In the genomic region with DNA sequence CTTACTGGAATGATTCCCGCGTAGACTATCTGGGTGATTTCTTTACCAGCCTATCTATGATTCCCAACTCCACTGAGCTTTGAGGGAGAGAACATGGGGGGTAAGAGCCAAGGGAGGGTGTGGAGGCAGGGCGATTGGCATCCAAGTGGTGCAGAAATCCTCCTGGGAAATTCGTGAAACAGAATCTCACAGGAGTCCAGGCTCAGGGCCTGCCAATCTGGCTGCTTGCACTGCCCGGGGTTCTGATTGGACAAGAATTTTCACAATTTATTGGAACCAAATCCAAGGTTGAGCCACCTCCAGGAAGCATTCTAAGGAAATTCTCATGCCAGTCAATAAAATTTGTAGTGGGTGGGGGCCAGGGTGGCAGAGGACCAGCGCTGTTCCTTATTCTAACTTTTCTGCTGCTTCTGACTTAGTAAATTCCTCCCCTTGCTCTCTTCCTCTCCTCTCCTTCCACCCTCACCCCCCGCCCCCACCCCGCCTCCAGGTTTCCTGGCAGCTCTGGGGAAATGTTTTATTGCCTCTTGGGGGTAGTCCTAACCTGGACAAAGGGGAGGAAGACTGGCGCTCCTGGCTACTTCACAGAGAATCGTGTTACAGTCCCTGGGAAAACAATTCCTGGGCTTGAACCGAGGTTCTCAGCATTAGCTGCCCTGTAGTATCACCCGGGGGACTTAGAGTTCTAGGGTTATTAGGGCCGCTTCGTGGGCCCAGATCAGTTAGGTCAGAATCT, we compare ENCODE assay signal across 9 cellular contexts. TPM values are rescaled to one million over a fixed set of nuclear protein-coding genes. Genes with fewer than 3 reads are reported as not detected.
DNase-seq lines count a peak whose midpoint lies in the region; ATAC-seq, FAIRE-seq and TF ChIP-seq lines count a peak whose summit lies in the region.
"Had no signal": no experiment of that assay in that cellular context is flagged by ENCODE, and none has a peak within 500 bp of the region (broad histone marks: within the 10 kb centered on the region; RNA-seq: fewer than 3 reads in every experiment).

No MANE protein-coding gene starts in this region.

- TF ChIP-seq POLR2A in A549 (IDR thresholded peaks at IDR 0.05; ENCODE audit: low read length): no peak
- no peak for TF ChIP-seq POLR2A in adrenal gland (IDR thresholded peaks at IDR 0.05)

- no peaks in the 10 kb centered on the region for H3K9me3 ChIP-seq in A549
- no peaks in the 10 kb centered on the region for H3K9me3 ChIP-seq in mammary epithelial cell (replicated peaks; ENCODE audit: insufficient read depth, low read length)
- H3K9me3 ChIP-seq in adrenal gland (replicated peaks in 1 of 3): no peaks in the 10 kb centered on the region

- TF ChIP-seq EP300 in A549 (IDR thresholded peaks at IDR 0.05): no peak

- POLR2A ChIA-PET in A549 (lab: Yijun Ruan, JAX): no interaction called here

- no TSS peak for BruUV-seq in mammary epithelial cell (replicated peaks; lab: Mats Ljungman, UMichigan)

- no peak for TF ChIP-seq RAD21 in A549 (conservative IDR thresholded peaks at IDR 0.05 in 1 of 2, IDR thresholded peaks at IDR 0.05 in 1 of 2)

- dilution Hi-C loops in mammary epithelial cell (cut with HindIII; ENCODE audit: low sequenced_read_pairs): loop anchor here (10.0 kb wide), 1 partner anchor 276 kb away; no protein-coding TSS in a partner anchor

- no peaks in the 10 kb centered on the region for H4K20me1 ChIP-seq in mammary epithelial cell (ENCODE audit: insufficient read depth, low read length)

- H3K4me1 Mint-ChIP-seq in mesothelial cell of epicardium: peaks cover 25% of the 10 kb centered on the region

- H3K27me3 ChIP-seq in H7 (ENCODE audit: control insufficient read depth, insufficient read depth, low read length): peaks cover 58% of the 10 kb centered on the region
- peaks cover 25% of the 10 kb centered on the region for H3K27me3 ChIP-seq in mammary epithelial cell (ENCODE audit: insufficient read depth, low read length)
- peaks cover 31% of the 10 kb centered on the region for H3K27me3 ChIP-seq in adrenal gland

- H3K27ac ChIP-seq in A549 (peak overlapping the region in 1 of 2 experiments; percentile 19; a peak in 1 of 6 replicates), mammary epithelial cell (ENCODE audit: insufficient read depth, low read depth, low read length) (no peak overlapping the region), adrenal gland (peak overlapping the region in 1 of 5 donors; percentile 33)

- no peaks in the 10 kb centered on the region for H3K36me3 Mint-ChIP-seq in mesothelial cell of epicardium

- intact Hi-C loops in mammary epithelial cell (cut with micrococcal nuclease): loop anchor here (5.0 to 10.0 kb wide), 2 partner anchors 148 to 464 kb away; no protein-coding TSS in a partner anchor
- intact Hi-C loops in adrenal gland (cut with DNase I): loop anchor here (10.0 kb wide), 2 partner anchors 126 to 276 kb away; no protein-coding TSS in a partner anchor

- ATAC-seq in A549: no peak
- no peak for ATAC-seq in GM21526 (IDR thresholded peaks at IDR 0.05; ENCODE audit: low FRiP score, unreplicated experiment)

- no peak for FAIRE-seq in A549 (lab: Jason Lieb, UNC)
- FAIRE-seq: frontal cortex had no signal

- H3K4me3 ChIP-seq in A549 (peak overlapping the region; percentile 56), H7 (ENCODE audit: insufficient read depth, low read depth, low read length) (no peak overlapping the region), mammary epithelial cell (replicated peaks in 1 of 3; ENCODE audit: insufficient read depth in 1 of 3, low read depth in 2 of 3, low read length in 3 of 3) (no peak overlapping the region), adrenal gland (peak overlapping the region in 1 of 4 donors; percentile 80)

- H3K27me3 Mint-ChIP-seq in mesothelial cell of epicardium (ENCODE audit: low read depth): peaks cover 84% of the 10 kb centered on the region

- H3K27ac Mint-ChIP-seq in mesothelial cell of epicardium: no peak overlapping the region

- CTCF ChIA-PET in A549 (lab: Yijun Ruan, JAX): interaction anchor here (0.5 to 0.6 kb wide), 2 partner anchors 60 to 317 kb away, joined by 3 to 4 read pairs; no protein-coding TSS in a partner anchor
- CTCF ChIA-PET in mammary epithelial cell (lab: Charles Lee; ENCODE audit: low non-redundant PET): interaction anchor here (0.6 kb wide), 1 partner anchor 113 kb away, joined by 58 read pairs; no protein-coding TSS in a partner anchor

- H3K4me3 Mint-ChIP-seq in mesothelial cell of epicardium: peak overlapping the region; percentile 59

- H3K79me2 ChIP-seq in mammary epithelial cell (ENCODE audit: insufficient read depth, low read length): no peaks in the 10 kb centered on the region

- in situ Hi-C loops in mammary epithelial cell (cut with MboI; ENCODE audit: low sequenced_read_pairs in 2 of 2): loop anchor here (10.0 kb wide), 1 partner anchor 266 kb away; no protein-coding TSS in a partner anchor

- no peak overlapping the region for H3K9ac ChIP-seq in mammary epithelial cell (ENCODE audit: insufficient read depth, low read length)

- peak overlapping the region; percentile 85 for H3K4me2 ChIP-seq in A549
- peak overlapping the region; percentile 99 for H3K4me2 ChIP-seq in mammary epithelial cell (ENCODE audit: insufficient read depth, low read depth, low read length)

- H3K4me1 ChIP-seq in A549 (peaks cover 44% of the 10 kb centered on the region), mammary epithelial cell (ENCODE audit: insufficient read depth, low read length) (peaks cover 19% of the 10 kb centered on the region), adrenal gland (replicated peaks in 1 of 2) (peaks cover 17 to 33% of the 10 kb centered on the region in 2 donors)

- no peak for TF ChIP-seq CTCF in A549 (IDR thresholded peaks at IDR 0.05)
- TF ChIP-seq CTCF in mammary epithelial cell (conservative IDR thresholded peaks at IDR 0.05 in 1 of 2, IDR thresholded peaks at IDR 0.05 in 1 of 2; ENCODE audit: extremely low read depth in 1 of 2, insufficient read depth in 1 of 2, low read depth in 1 of 2, low read length in 2 of 2): no peak
- TF ChIP-seq CTCF in mesothelial cell of epicardium (IDR thresholded peaks at IDR 0.05; ENCODE audit: unreplicated experiment): no peak
- TF ChIP-seq CTCF in adrenal gland (IDR thresholded peaks at IDR 0.05): no peak

- 77% methylated on average over 11 of the region's 14 CpGs for WGBS in A549 (ENCODE audit: missing lambda C conversion rate)
- 72% methylated on average over 6 of the region's 14 CpGs for WGBS in mammary epithelial cell (ENCODE audit: low coverage, missing lambda C conversion rate)
- WGBS in adrenal gland, 4 donors: 54 to 66% (median 55%) methylated on average over 12 to 14 of the region's 14 CpGs

- DNase-seq in A549 (ENCODE audit: low read depth in 1 of 2, low spot score in 1 of 2): no peak
- DNase-seq in H7: peak; percentile 68
- DNase-seq in mammary epithelial cell: no peak
- DNase-seq in mesothelial cell of epicardium (ENCODE audit: low spot score in 2 of 2, unreplicated experiment in 2 of 2): no peak
- DNase-seq in HuH-7 (ENCODE audit: low spot score): no peak
- no peak for DNase-seq in RPMI8226
- no peak for DNase-seq in adrenal gland

- no peak overlapping the region for H2AFZ ChIP-seq in mammary epithelial cell (ENCODE audit: low read depth, low read length)

- H3K36me3 ChIP-seq in H7 (replicated peaks; ENCODE audit: control insufficient read depth, insufficient read depth, low read length): no peaks in the 10 kb centered on the region
- H3K36me3 ChIP-seq in mammary epithelial cell (ENCODE audit: insufficient read depth, low read length): no peaks in the 10 kb centered on the region
- no peaks in the 10 kb centered on the region for H3K36me3 ChIP-seq in adrenal gland (replicated peaks in 1 of 2)

- no peaks in the 10 kb centered on the region for H3K9me3 Mint-ChIP-seq in mesothelial cell of epicardium

TF ChIP-seq in A549, 52 proteins besides CTCF, POLR2A, EP300 and RAD21:
- TF ChIP-seq NFE2L2 (conservative IDR thresholded peaks at IDR 0.05; ENCODE audit: low read length): no peak

RNA-seq across cellular contexts. Expression of gene BMP6, which starts 3.1 kb away (rescaled TPM):
- 23.0 and 26.5 TPM in 2 replicates for polyA plus RNA-seq in A549 (2011; rRNA removed)
- polyA plus RNA-seq in A549 (2012; cell fraction: cytosol; rRNA removed): 5.0 and 6.0 TPM in 2 replicates
- polyA plus RNA-seq in A549 (2012; cell fraction: nucleus; rRNA removed): 5.7 and 6.1 TPM in 2 replicates
- polyA plus RNA-seq in A549 (2017; fragmentation: RNase III; extraction: RNeasy Plus Mini Kit Qiagen cat#74134 plus additional on column Dnase treatment): 3.0 to 8.4 TPM (median 4.5 TPM) in 3 replicates
- 21.0 and 26.3 TPM in 2 replicates for polyA minus RNA-seq in A549 (2011; rRNA and poly(A)+ RNA removed)
- total RNA-seq in H7 (2014; rRNA removed; shearing (Covaris generic)): 0.37 and 0.73 TPM in 2 replicates
- total RNA-seq in mammary epithelial cell: 1 to 10 TPM in 1 of 2 donors, under 1 TPM in 1; 0.33 to 1.2 TPM
- polyA plus RNA-seq in mammary epithelial cell: 4.2 TPM
- polyA minus RNA-seq in mammary epithelial cell: 12.1 TPM
- 3.5 to 4.2 TPM (median 3.6 TPM) in 3 replicates for total RNA-seq in mesothelial cell of epicardium
- total RNA-seq in adrenal gland: 1 to 10 TPM; 1.7 to 6.3 (median 4.5) TPM
- polyA plus RNA-seq in adrenal gland: 1 to 10 TPM; 1.4 to 3.4 (median 2.6) TPM
